14 cellular contexts compared by ENCODE assay signal in genomic region chr11:44681698-44682097, GRCh38. TPM values are rescaled to one million over a fixed set of nuclear protein-coding genes. Genes with fewer than 3 reads are reported as not detected.
DNase-seq lines count a peak whose midpoint lies in the region; ATAC-seq and TF ChIP-seq lines count a peak whose summit lies in the region.
"Had no signal": no experiment of that assay in that cellular context is flagged by ENCODE, and none has a peak within 500 bp of the region (broad histone marks: within the 10 kb centered on the region; RNA-seq: fewer than 3 reads in every experiment).

No MANE protein-coding gene starts in this region.

- H3K4me3 ChIP-seq in BLaER1 (no peak overlapping the region), left ventricle myocardium inferior (no peak overlapping the region)
- H3K4me3 ChIP-seq: left lung had no signal

- TF ChIP-seq CTCF in HFFc6 (IDR thresholded peaks at IDR 0.05) (no peak), left ventricle myocardium inferior (IDR thresholded peaks at IDR 0.05; ENCODE audit: borderline replicate concordance) (no peak)
- TF ChIP-seq CTCF in activated CD8-positive, alpha-beta T cell treated with anti-CD3 and anti-CD28 coated beads for 36 hours (IDR thresholded peaks at IDR 0.05) = no peak

- intact Hi-C loops in activated CD8-positive, alpha-beta T cell treated with anti-CD3 and anti-CD28 coated beads for 36 hours (cut with micrococcal nuclease) = no loop called here
- intact Hi-C loops in left ventricle myocardium inferior (cut with micrococcal nuclease) = no loop called here

- no peak for ATAC-seq in activated CD8-positive, alpha-beta T cell treated with anti-CD3 and anti-CD28 coated beads for 36 hours
- ATAC-seq in GM18517 (IDR thresholded peaks at IDR 0.05; ENCODE audit: unreplicated experiment) = no peak
- ATAC-seq: left lung had no signal

- H3K27ac Mint-ChIP-seq in HFFc6 = no peak overlapping the region
- H3K27ac Mint-ChIP-seq in activated CD8-positive, alpha-beta T cell treated with anti-CD3 and anti-CD28 coated beads for 36 hours = peak overlapping the region; percentile 58

- H3K4me1 Mint-ChIP-seq in HFFc6 (ENCODE audit: low read depth) = peaks cover 17% of the 10 kb centered on the region
- peaks cover 32% of the 10 kb centered on the region for H3K4me1 Mint-ChIP-seq in activated CD8-positive, alpha-beta T cell treated with anti-CD3 and anti-CD28 coated beads for 36 hours (ENCODE audit: low read depth)

- peak overlapping the region; percentile 54 for H3K4me2 ChIP-seq in BLaER1

- H3K9me3 ChIP-seq in BLaER1 (no peaks in the 10 kb centered on the region), left ventricle myocardium inferior (replicated peaks) (no peaks in the 10 kb centered on the region)
- H3K9me3 ChIP-seq: left lung, upper lobe of left lung had no signal

- CTCF ChIA-PET in activated CD8-positive, alpha-beta T cell treated with anti-CD3 and anti-CD28 coated beads for 36 hours (lab: Charles Lee) = no interaction called here

- H3K9ac ChIP-seq in BLaER1 = no peak overlapping the region
- H3K9ac ChIP-seq: parathyroid adenoma had no signal

- POLR2A ChIA-PET in activated CD8-positive, alpha-beta T cell treated with anti-CD3 and anti-CD28 coated beads for 36 hours (lab: Charles Lee) = no interaction called here

- H3K4me3 Mint-ChIP-seq in HFFc6 = no peak overlapping the region
- H3K4me3 Mint-ChIP-seq in activated CD8-positive, alpha-beta T cell treated with anti-CD3 and anti-CD28 coated beads for 36 hours = no peak overlapping the region

- peaks cover 12% of the 10 kb centered on the region; the same call in 1 of the 2 replicates for H3K27me3 Mint-ChIP-seq in HFFc6 (ENCODE audit: insufficient read depth)
- H3K27me3 Mint-ChIP-seq in activated CD8-positive, alpha-beta T cell treated with anti-CD3 and anti-CD28 coated beads for 36 hours = no peaks in the 10 kb centered on the region

- H3K36me3 Mint-ChIP-seq in HFFc6 (ENCODE audit: low read depth) = no peaks in the 10 kb centered on the region
- no peaks in the 10 kb centered on the region for H3K36me3 Mint-ChIP-seq in activated CD8-positive, alpha-beta T cell treated with anti-CD3 and anti-CD28 coated beads for 36 hours (ENCODE audit: low read depth)

- peak; percentile 43 for DNase-seq in HFFc6
- no peak for DNase-seq in activated CD8-positive, alpha-beta T cell treated with anti-CD3 and anti-CD28 coated beads for 36 hours
- DNase-seq in glomerular endothelial cell (ENCODE audit: extremely low read depth, low read depth, low spot score) = peak; percentile 31
- DNase-seq in NCI-H2081 (lab: John Stamatoyannopoulos, UW) = no peak
- DNase-seq in hypothalamus (lab: John Stamatoyannopoulos, UW) = no peak
- no peak for DNase-seq in left ventricle myocardium inferior
- DNase-seq: activated CD8-positive, alpha-beta memory T cell treated with anti-CD3 and anti-CD28 coated beads, Interleukin-2, amount 50 U/mL, for 48 hours; DMS79; left lung; upper lobe of left lung had no signal

- H3K9me3 Mint-ChIP-seq in HFFc6 = no peaks in the 10 kb centered on the region
- no peaks in the 10 kb centered on the region for H3K9me3 Mint-ChIP-seq in activated CD8-positive, alpha-beta T cell treated with anti-CD3 and anti-CD28 coated beads for 36 hours

- H3K27ac ChIP-seq in BLaER1 (no peak overlapping the region), left ventricle myocardium inferior (replicated peaks) (no peak overlapping the region)
- H3K27ac ChIP-seq: left lung, parathyroid adenoma, upper lobe of left lung had no signal

- H3K36me3 ChIP-seq in BLaER1 (no peaks in the 10 kb centered on the region), left ventricle myocardium inferior (no peaks in the 10 kb centered on the region)
- H3K36me3 ChIP-seq: left lung, upper lobe of left lung had no signal

- peaks cover 11% of the 10 kb centered on the region for H3K4me1 ChIP-seq in BLaER1
- no peaks in the 10 kb centered on the region for H3K4me1 ChIP-seq in left ventricle myocardium inferior
- H3K4me1 ChIP-seq: left lung, parathyroid adenoma, upper lobe of left lung had no signal

- no peaks in the 10 kb centered on the region for H4K20me1 ChIP-seq in BLaER1

- H3K27me3 ChIP-seq in BLaER1 = no peaks in the 10 kb centered on the region
- H3K27me3 ChIP-seq in left ventricle myocardium inferior (ENCODE audit: low read depth) = no peaks in the 10 kb centered on the region
- H3K27me3 ChIP-seq: left lung, upper lobe of left lung had no signal

RNA-seq across cellular contexts. Expression of gene TSPAN18, which starts 45.1 kb away (rescaled TPM):
- total RNA-seq in HFFc6 (2021; fragmentation: NEBNext Ultra II Directional; extraction: Animal tissue kit (Norgen Biotek cat#: 25700)) = under 1 TPM in 1 of 6 experiments, not detected in 5; 0.09 TPM
- total RNA-seq in activated CD8-positive, alpha-beta T cell treated with anti-CD3 and anti-CD28 coated beads for 36 hours = under 1 TPM; 0.85 to 0.92 TPM
- 31.8 and 128 TPM in 2 replicates for total RNA-seq in glomerular endothelial cell
- total RNA-seq in left ventricle myocardium inferior = 129 TPM
- total RNA-seq: SK-MEL-5 had no signal

Comparison
In these comparisons a context has a peak if more than half of its experiments do, and no peak if none do; other contexts are left out.
1. DNase-seq: peak in HFFc6 (single experiment) and glomerular endothelial cell (single experiment); none in activated CD8-positive, alpha-beta T cell treated with anti-CD3 and anti-CD28 coated beads for 36 hours (single experiment), NCI-H2081 (0 of 2), hypothalamus (0 of 51) and left ventricle myocardium inferior (single experiment).
2. RNA of gene TSPAN18, which starts 45.1 kb away (total RNA-seq): 129 TPM in left ventricle myocardium inferior (single experiment) and 31.8 to 128 TPM in glomerular endothelial cell; 0.85 to 0.92 TPM in activated CD8-positive, alpha-beta T cell treated with anti-CD3 and anti-CD28 coated beads for 36 hours and 0.09 TPM in HFFc6; every median in the first group is over 10 times any median in the second.